Comparison of ENCODE assay signal across 17 cellular contexts in genomic region chr9:83972286-83972685, GRCh38. TPM values are rescaled to one million over a fixed set of nuclear protein-coding genes. Genes with fewer than 3 reads are reported as not detected.
DNase-seq lines count a peak whose midpoint lies in the region; ATAC-seq, FAIRE-seq and TF ChIP-seq lines count a peak whose summit lies in the region.
"Had no signal": no experiment of that assay in that cellular context is flagged by ENCODE, and none has a peak within 500 bp of the region (broad histone marks: within the 10 kb centered on the region; RNA-seq: fewer than 3 reads in every experiment).

No MANE protein-coding gene starts in this region.

- peak overlapping the region; percentile 57 for H3K4me2 ChIP-seq in Loucy (ENCODE audit: low read depth, low read length, poor library complexity, severe bottlenecking)
- H3K4me2 ChIP-seq in GM12878 (ENCODE audit: control insufficient read depth, insufficient read depth) = peak overlapping the region; percentile 41; the same call in 1 of the 2 replicates
- H3K4me2 ChIP-seq: neural progenitor cell had no signal

- no peak for TF ChIP-seq RAD21 in GM12878 (IDR thresholded peaks at IDR 0.05; ENCODE audit: insufficient read depth, low read depth, low read length)

- no peak overlapping the region for H2AFZ ChIP-seq in Loucy (ENCODE audit: low read length)
- H2AFZ ChIP-seq in GM12878 (ENCODE audit: control insufficient read depth, low read depth, low read length) = no peak overlapping the region
- H2AFZ ChIP-seq: neural progenitor cell had no signal

- peaks cover 92% of the 10 kb centered on the region for H4K20me1 ChIP-seq in Loucy (ENCODE audit: insufficient read depth, low read length, poor library complexity, severe bottlenecking)
- peaks cover 7% of the 10 kb centered on the region for H4K20me1 ChIP-seq in GM12878 (ENCODE audit: control insufficient read depth, insufficient read depth)

- H3K4me3 ChIP-seq in Loucy (ENCODE audit: low read length, poor library complexity, severe bottlenecking) = peak overlapping the region; percentile 47
- H3K4me3 ChIP-seq in GM12878 = no peak overlapping the region
- H3K4me3 ChIP-seq in H7 (ENCODE audit: insufficient read depth, low read depth, low read length) = no peak overlapping the region
- H3K4me3 ChIP-seq: coronary artery, neural progenitor cell had no signal

- peak; percentile 50 for DNase-seq in SIG-M5 treated with dmso at 0.1 percent for 504 hours (lab: John Stamatoyannopoulos, UW; ENCODE audit: unreplicated experiment)
- DNase-seq in SIG-M5 (lab: John Stamatoyannopoulos, UW) = no peak
- DNase-seq in GM12878 (ENCODE audit: low read depth, low spot score) = no peak
- DNase-seq in natural killer cell treated with Interleukin-12 subunit alpha and Interleukin-12 subunit beta and Interleukin-15 and Interleukin-18, amount 100 ng/mL, for 72 hours (ENCODE audit: low spot score) = no peak
- no peak for DNase-seq in head of caudate nucleus
- no peak for DNase-seq in H7
- DNase-seq: activated CD4-positive, alpha-beta T cell treated with anti-CD3 and anti-CD28 coated beads, Interleukin-2, amount 50 U/mL, for 4 hours; activated naive CD4-positive, alpha-beta T cell treated with Interleukin-2 at 50 U/mL for 16 hours; COR-L47; left ventricle myocardium superior; NCI-H524 had no signal

- H3K79me2 ChIP-seq in Loucy (ENCODE audit: insufficient read depth, low read length) = peaks cover 82% of the 10 kb centered on the region
- peaks cover 49% of the 10 kb centered on the region for H3K79me2 ChIP-seq in GM12878 (ENCODE audit: control insufficient read depth, insufficient read depth, low read length)

- WGBS in GM12878 (ENCODE audit: insufficient coverage, insufficient replicate concordance, low lambda C conversion rate, missing lambda C conversion rate) = 48% methylated on average over 2 of the region's 2 CpGs

- TF ChIP-seq CTCF in Loucy (conservative IDR thresholded peaks at IDR 0.05; ENCODE audit: low read length) (no peak), GM12878 (IDR thresholded peaks at IDR 0.05 in 2 of 3, conservative IDR thresholded peaks at IDR 0.05 in 1 of 3; ENCODE audit: control insufficient read depth in 2 of 3, extremely low read depth in 1 of 3, insufficient read depth in 1 of 3, low read depth in 3 of 3, low read length in 3 of 3) (no peak)

- H3K27ac ChIP-seq in GM12878 (ENCODE audit: control insufficient read depth, insufficient read depth) = no peak overlapping the region
- H3K27ac ChIP-seq: coronary artery, neural progenitor cell, RWPE1 had no signal

- TF ChIP-seq POLR2A in GM12878 (IDR thresholded peaks at IDR 0.05; ENCODE audit: low read depth, low read length) = no peak

- in situ Hi-C loops in GM12878 (cut with MboI) = no loop called here

- no peaks in the 10 kb centered on the region for H3K9me3 Mint-ChIP-seq in natural killer cell treated with Interleukin-12 subunit alpha and Interleukin-12 subunit beta and Interleukin-15 and Interleukin-18, amount 100 ng/mL, for 72 hours
- H3K9me3 Mint-ChIP-seq: neural progenitor cell; T-helper 2 cell treated with Interferon-gamma antibody and Interleukin-4, amounts not matched to agents 5 μg/mL and 100 μg/mL, for 36 hours had no signal

- H3K4me1 ChIP-seq in Loucy (ENCODE audit: insufficient read depth, low read length, poor library complexity, severe bottlenecking) (peaks cover 47% of the 10 kb centered on the region), GM12878 (ENCODE audit: control insufficient read depth, insufficient read depth, low read length) (no peaks in the 10 kb centered on the region)

- H3F3A ChIP-seq in Loucy (ENCODE audit: low read depth) = peaks cover 7% of the 10 kb centered on the region; the same call in 1 of the 2 replicates

- H3K9ac ChIP-seq in Loucy (ENCODE audit: low read depth, low read length, poor library complexity, severe bottlenecking) (no peak overlapping the region), GM12878 (ENCODE audit: control insufficient read depth, insufficient read depth, low read length) (no peak overlapping the region)
- H3K9ac ChIP-seq: neural progenitor cell had no signal

- intact Hi-C loops in GM12878 (cut with micrococcal nuclease; ENCODE audit: unreplicated experiment) (no loop called here), head of caudate nucleus (cut with DNase I) (no loop called here)

- SMC1A ChIA-PET in GM12878 (lab: Charles Lee; ENCODE audit: uncharacterized antibody, unreplicated experiment) = interaction anchor here (2.7 kb wide), 1 partner anchor 10 kb away, joined by 12 read pairs; no protein-coding TSS in a partner anchor

- H3K36me3 ChIP-seq in Loucy (ENCODE audit: insufficient read depth, low read length) (peaks cover 97% of the 10 kb centered on the region), GM12878 (ENCODE audit: control insufficient read depth in 2 of 2, insufficient read depth in 2 of 2, low read length in 1 of 2) (peaks cover 10 to 62% of the 10 kb centered on the region in 2 experiments), H7 (replicated peaks; ENCODE audit: control insufficient read depth, insufficient read depth, low read length) (peaks cover 57% of the 10 kb centered on the region)

- H3K27me3 ChIP-seq in Loucy (ENCODE audit: insufficient read depth, low read length, poor library complexity, severe bottlenecking) = no peaks in the 10 kb centered on the region
- H3K27me3 ChIP-seq in GM12878 (replicated peaks in 1 of 2; ENCODE audit: control insufficient read depth in 2 of 2, insufficient read depth in 2 of 2, low read length in 1 of 2) = no peaks in the 10 kb centered on the region
- no peaks in the 10 kb centered on the region for H3K27me3 ChIP-seq in H7 (ENCODE audit: control insufficient read depth, insufficient read depth, low read length)
- H3K27me3 ChIP-seq: neural progenitor cell had no signal

- no peaks in the 10 kb centered on the region for H3K27me3 Mint-ChIP-seq in natural killer cell treated with Interleukin-12 subunit alpha and Interleukin-12 subunit beta and Interleukin-15 and Interleukin-18, amount 100 ng/mL, for 72 hours

- peaks cover 81% of the 10 kb centered on the region for H3K36me3 Mint-ChIP-seq in natural killer cell treated with Interleukin-12 subunit alpha and Interleukin-12 subunit beta and Interleukin-15 and Interleukin-18, amount 100 ng/mL, for 72 hours

- POLR2A ChIA-PET in GM12878 (lab: Charles Lee) = no interaction called here

- BruUV-seq in GM12878 (replicated peaks; lab: Mats Ljungman, UMichigan) = no TSS peak

- RAD21 ChIA-PET in GM12878 (lab: Charles Lee; ENCODE audit: unreplicated experiment) = interaction anchor here (1.4 kb wide), 1 partner anchor 12 kb away, joined by 3 read pairs; no protein-coding TSS in a partner anchor

- ATAC-seq in GM12878 (peak; percentile 40), GM19351 (IDR thresholded peaks at IDR 0.05; ENCODE audit: unreplicated experiment) (no peak)
- ATAC-seq in natural killer cell treated with Interleukin-12 subunit alpha and Interleukin-12 subunit beta and Interleukin-15 and Interleukin-18, amount 100 ng/mL, for 72 hours = peak; percentile 81

- no peaks in the 10 kb centered on the region for H3K9me2 ChIP-seq in Loucy (replicated peaks; ENCODE audit: low read depth, low read length)

- FAIRE-seq in GM12878 (lab: Jason Lieb, UNC) = no peak

- peak overlapping the region; percentile 41 to 74 for H3K27ac Mint-ChIP-seq in natural killer cell treated with Interleukin-12 subunit alpha and Interleukin-12 subunit beta and Interleukin-15 and Interleukin-18, amount 100 ng/mL, for 72 hours
- H3K27ac Mint-ChIP-seq: neural progenitor cell; T-helper 2 cell treated with Interferon-gamma antibody and Interleukin-4, amounts not matched to agents 5 μg/mL and 100 μg/mL, for 36 hours had no signal

- peak overlapping the region; percentile 10 for H3K4me3 Mint-ChIP-seq in natural killer cell treated with Interleukin-12 subunit alpha and Interleukin-12 subunit beta and Interleukin-15 and Interleukin-18, amount 100 ng/mL, for 72 hours
- H3K4me3 Mint-ChIP-seq: neural progenitor cell; T-helper 2 cell treated with Interferon-gamma antibody and Interleukin-4, amounts not matched to agents 5 μg/mL and 100 μg/mL, for 36 hours had no signal

- peaks cover 42 to 56% of the 10 kb centered on the region in 2 donors for H3K4me1 Mint-ChIP-seq in natural killer cell treated with Interleukin-12 subunit alpha and Interleukin-12 subunit beta and Interleukin-15 and Interleukin-18, amount 100 ng/mL, for 72 hours (ENCODE audit: low read depth in 2 of 2)

- no peaks in the 10 kb centered on the region for H3K9me3 ChIP-seq in Loucy (ENCODE audit: insufficient read depth, low read depth, low read length)
- no peaks in the 10 kb centered on the region for H3K9me3 ChIP-seq in GM12878 (replicated peaks; ENCODE audit: control insufficient read depth, insufficient read depth, low read length)

- CTCF ChIA-PET in GM12878 (lab: Yijun Ruan, JAX) = interaction anchor here (0.6 to 1.1 kb wide), 3 partner anchors 9 to 32 kb away, joined by 3 to 4 read pairs (median 4); no protein-coding TSS in a partner anchor

- TF ChIP-seq EP300 in GM12878 (IDR thresholded peaks at IDR 0.05; ENCODE audit: borderline replicate concordance in 1 of 2, control insufficient read depth in 1 of 2, low read depth in 2 of 2, low read length in 2 of 2) = no peak

RNA-seq across cellular contexts. Expression of gene HNRNPK, which starts 7.7 kb away (rescaled TPM):
- total RNA-seq in GM12878 (2013; cell fraction: nucleolus; rRNA removed) = 352 and 386 TPM in 2 replicates
- 664 and 711 TPM in 2 replicates for total RNA-seq in GM12878 (2014; rRNA removed)
- 640 and 686 TPM in 2 replicates for total RNA-seq in GM12878 (2014; rRNA removed; fragmentation: Illumina TruSeq; extraction: Trizol)
- 605 and 619 TPM in 2 replicates for total RNA-seq in GM12878 (2021)
- 245 TPM for polyA plus RNA-seq in GM12878 (2011; ENCODE audit: low read depth)
- 695 and 757 TPM in 2 replicates for polyA plus RNA-seq in GM12878 (2011; rRNA removed)
- polyA plus RNA-seq in GM12878 (2011; cell fraction: cytosol; rRNA removed) = 501 and 525 TPM in 2 replicates
- polyA plus RNA-seq in GM12878 (2011; cell fraction: nucleus; rRNA removed) = 615 and 749 TPM in 2 replicates
- 411 and 414 TPM in 2 replicates for polyA plus RNA-seq in GM12878 (2012)
- 970 and 993 TPM in 2 replicates for polyA plus RNA-seq in GM12878 (2014; fragmentation: Illumina TruSeq; extraction: Trizol)
- polyA plus RNA-seq in GM12878 (2014; fragmentation: Nextera tagmentation; extraction: Ambion mirVana) = 100 to 1,000 TPM; 235 to 307 TPM
- 793 and 882 TPM in 2 replicates for polyA plus RNA-seq in GM12878 (2014; rRNA removed)
- polyA plus RNA-seq in GM12878 (2016; fragmentation: Nextera tagmentation; extraction: Ambion mirVana) = 100 to 1,000 TPM; 558 to 640 TPM
- polyA minus RNA-seq in GM12878 (2011; rRNA and poly(A)+ RNA removed) = 551 and 631 TPM in 2 replicates
- 264 and 321 TPM in 2 replicates for polyA minus RNA-seq in GM12878 (2011; cell fraction: cytosol; rRNA and poly(A)+ RNA removed)
- polyA minus RNA-seq in GM12878 (2011; cell fraction: nucleus; rRNA and poly(A)+ RNA removed) = 507 and 785 TPM in 2 replicates
- total RNA-seq in natural killer cell treated with Interleukin-12 subunit alpha and Interleukin-12 subunit beta and Interleukin-15 and Interleukin-18, amount 100 ng/mL, for 72 hours = 100 to 1,000 TPM; 545 to 772 TPM
- total RNA-seq in H7 (2014; rRNA removed; shearing (Covaris generic)) = 572 and 604 TPM in 2 replicates

RNA-seq across cellular contexts. Expression of gene RMI1, which starts 8.3 kb away (rescaled TPM):
- 10.0 and 11.8 TPM in 2 replicates for total RNA-seq in GM12878 (2013; cell fraction: nucleolus; rRNA removed)
- total RNA-seq in GM12878 (2014; rRNA removed) (5.8 and 7.0 TPM in 2 replicates), GM12878 (2014; rRNA removed; fragmentation: Illumina TruSeq; extraction: Trizol) (22.5 and 22.9 TPM in 2 replicates), GM12878 (2021) (18.0 and 19.4 TPM in 2 replicates)
- 2.4 TPM for polyA plus RNA-seq in GM12878 (2011; ENCODE audit: low read depth)
- polyA plus RNA-seq in GM12878 (2011; rRNA removed) (3.6 and 4.9 TPM in 2 replicates), GM12878 (2014; fragmentation: Illumina TruSeq; extraction: Trizol) (27.4 and 32.6 TPM in 2 replicates), GM12878 (2014; fragmentation: Nextera tagmentation; extraction: Ambion mirVana) (10 to 100 TPM; 12.0 to 12.8 TPM), GM12878 (2014; rRNA removed) (7.8 and 8.5 TPM in 2 replicates), GM12878 (2016; fragmentation: Nextera tagmentation; extraction: Ambion mirVana) (10 to 100 TPM; 28.4 to 34.1 TPM)
- polyA plus RNA-seq in GM12878 (2011; cell fraction: cytosol; rRNA removed) = 1.7 and 2.8 TPM in 2 replicates
- 2.1 and 3.6 TPM in 2 replicates for polyA plus RNA-seq in GM12878 (2011; cell fraction: nucleus; rRNA removed)
- polyA plus RNA-seq in GM12878 (2012) = 5.1 and 8.7 TPM in 2 replicates
- polyA minus RNA-seq in GM12878 (2011; rRNA and poly(A)+ RNA removed) = 4.3 and 8.5 TPM in 2 replicates
- polyA minus RNA-seq in GM12878 (2011; cell fraction: cytosol; rRNA and poly(A)+ RNA removed) = 5.8 and 6.0 TPM in 2 replicates
- polyA minus RNA-seq in GM12878 (2011; cell fraction: nucleus; rRNA and poly(A)+ RNA removed) = 1.3 and 2.2 TPM in 2 replicates
- total RNA-seq in natural killer cell treated with Interleukin-12 subunit alpha and Interleukin-12 subunit beta and Interleukin-15 and Interleukin-18, amount 100 ng/mL, for 72 hours = 10 to 100 TPM; 12.8 to 16.1 TPM
- total RNA-seq in H7 (2014; rRNA removed; shearing (Covaris generic)) = 10.7 and 12.3 TPM in 2 replicates

RNA-seq across cellular contexts. Expression of gene KIF27, which starts 51.1 kb away (rescaled TPM):
- 15.8 and 16.4 TPM in 2 replicates for total RNA-seq in GM12878 (2013; cell fraction: nucleolus; rRNA removed)
- 0.96 and 1.3 TPM in 2 replicates for total RNA-seq in GM12878 (2014; rRNA removed)
- 2.8 and 3.3 TPM in 2 replicates for total RNA-seq in GM12878 (2014; rRNA removed; fragmentation: Illumina TruSeq; extraction: Trizol)
- total RNA-seq in GM12878 (2021) = 1.4 and 2.2 TPM in 2 replicates
- 0.93 TPM for polyA plus RNA-seq in GM12878 (2011; ENCODE audit: low read depth)
- 1.1 and 2.8 TPM in 2 replicates for polyA plus RNA-seq in GM12878 (2011; rRNA removed)
- polyA plus RNA-seq in GM12878 (2011; cell fraction: cytosol; rRNA removed) = 0.39 and 0.50 TPM in 2 replicates
- 1.6 and 2.1 TPM in 2 replicates for polyA plus RNA-seq in GM12878 (2011; cell fraction: nucleus; rRNA removed)
- polyA plus RNA-seq in GM12878 (2012) = 0.68 and 1.3 TPM in 2 replicates
- 1.6 and 2.0 TPM in 2 replicates for polyA plus RNA-seq in GM12878 (2014; fragmentation: Illumina TruSeq; extraction: Trizol)
- under 1 TPM; 0.64 to 0.92 TPM for polyA plus RNA-seq in GM12878 (2014; fragmentation: Nextera tagmentation; extraction: Ambion mirVana)
- polyA plus RNA-seq in GM12878 (2014; rRNA removed) = 0.72 and 0.96 TPM in 2 replicates
- polyA plus RNA-seq in GM12878 (2016; fragmentation: Nextera tagmentation; extraction: Ambion mirVana) = 1 to 10 TPM; 1.6 to 1.7 TPM
- 1.8 and 2.6 TPM in 2 replicates for polyA minus RNA-seq in GM12878 (2011; rRNA and poly(A)+ RNA removed)
- polyA minus RNA-seq in GM12878 (2011; cell fraction: cytosol; rRNA and poly(A)+ RNA removed) = 0.73 and 0.80 TPM in 2 replicates
- polyA minus RNA-seq in GM12878 (2011; cell fraction: nucleus; rRNA and poly(A)+ RNA removed) = 1.6 and 3.0 TPM in 2 replicates
- total RNA-seq in natural killer cell treated with Interleukin-12 subunit alpha and Interleukin-12 subunit beta and Interleukin-15 and Interleukin-18, amount 100 ng/mL, for 72 hours = 1 to 10 TPM; 2.6 to 4.0 TPM
- total RNA-seq in H7 (2014; rRNA removed; shearing (Covaris generic)) = 1.8 and 2.7 TPM in 2 replicates
